Comparison of ENCODE assay signal across 9 cellular contexts in the genomic region with DNA sequence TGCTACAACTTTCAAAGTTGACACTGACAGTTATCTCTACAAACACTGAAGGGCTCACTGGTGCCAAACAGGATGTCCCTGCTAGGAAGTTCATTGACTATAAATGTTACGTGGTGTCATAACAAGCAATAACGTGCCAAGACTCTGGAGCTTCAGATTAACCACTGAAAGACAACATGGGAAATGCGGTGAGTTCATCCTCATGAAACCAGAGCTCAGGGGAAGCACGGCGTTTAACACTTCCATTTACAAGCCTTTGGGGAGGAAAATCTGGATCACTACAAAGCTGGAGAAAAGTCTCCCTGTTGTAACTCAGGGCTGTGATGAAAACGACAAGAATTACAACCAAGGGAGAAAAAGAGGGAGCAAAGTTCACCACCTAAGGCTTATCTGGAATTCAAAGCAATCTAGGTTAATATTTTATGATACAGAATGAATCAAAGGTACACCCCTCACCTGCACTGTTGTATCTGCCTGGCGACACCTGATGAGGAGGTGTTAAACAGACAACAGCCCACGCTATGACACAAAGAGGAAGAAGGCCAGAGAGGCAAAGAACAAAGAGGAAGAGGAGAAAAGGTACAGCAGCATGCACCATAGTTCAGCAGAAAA. TPM values are rescaled to one million over a fixed set of nuclear protein-coding genes. Genes with fewer than 3 reads are reported as not detected.
DNase-seq lines count a peak whose midpoint lies in the region; ATAC-seq, FAIRE-seq and TF ChIP-seq lines count a peak whose summit lies in the region.
"Had no signal": no experiment of that assay in that cellular context is flagged by ENCODE, and none has a peak within 500 bp of the region (broad histone marks: within the 10 kb centered on the region; RNA-seq: fewer than 3 reads in every experiment).

No MANE protein-coding gene starts in this region.

- no peak overlapping the region for H3K4me3 ChIP-seq in sigmoid colon
- H3K4me3 ChIP-seq: skin epidermis had no signal

- ATAC-seq in GM18907 (IDR thresholded peaks at IDR 0.05; ENCODE audit: unreplicated experiment) = peak; percentile 29

- H3K27ac ChIP-seq in 22Rv1 (peak overlapping the region; percentile 54), sigmoid colon (no peak overlapping the region)
- H3K27ac ChIP-seq: skin epidermis had no signal

- TF ChIP-seq EP300 in sigmoid colon (IDR thresholded peaks at IDR 0.05) = no peak

- 4 to 20% methylated on average over 8 of the region's 8 CpGs for WGBS in sigmoid colon, 2 donors

- peaks cover 0 to 10% (median 2%) of the 10 kb centered on the region in 4 donors for H3K36me3 ChIP-seq in sigmoid colon

- no peaks in the 10 kb centered on the region for H3K9me3 ChIP-seq in sigmoid colon

- H3K27me3 ChIP-seq in sigmoid colon = no peaks in the 10 kb centered on the region

- TF ChIP-seq CTCF in 22Rv1 (IDR thresholded peaks at IDR 0.05) (no peak), sigmoid colon (IDR thresholded peaks at IDR 0.05) (no peak), D721Med (IDR thresholded peaks at IDR 0.05; ENCODE audit: insufficient read depth, missing control alignments) (no peak)

- intact Hi-C loops in sigmoid colon (cut with DNase I) = loop anchor here (1.0 to 5.0 kb wide), 4 partner anchors 159 to 1089 kb away; no protein-coding TSS in a partner anchor

- H3K4me1 ChIP-seq in sigmoid colon = peaks cover 0 to 32% (median 28%) of the 10 kb centered on the region in 4 donors

- DNase-seq in NCI-H2029 treated with DMSO at 0.1 percent for 48 hours (lab: John Stamatoyannopoulos, UW) = peak; percentile 28
- peak; percentile 63 for DNase-seq in sigmoid colon
- DNase-seq in RKO (ENCODE audit: low spot score) = no peak
- no peak for DNase-seq in NCI-H774 (lab: John Stamatoyannopoulos, UW)
- DNase-seq in D721Med (ENCODE audit: insufficient read length, low spot score) = no peak

- TF ChIP-seq POLR2A in sigmoid colon (IDR thresholded peaks at IDR 0.05) = no peak

- FAIRE-seq in colon (lab: Jason Lieb, UNC) (peak; percentile 62), D721Med (lab: Jason Lieb, UNC) (no peak)

RNA-seq across cellular contexts. Expression of a gene that starts 27.0 kb away (rescaled TPM):
- total RNA-seq in sigmoid colon = 10 to 100 TPM in 3 of 4 donors, 1 to 10 TPM in 1; 8.2 to 17.4 (median 11.7) TPM
- polyA plus RNA-seq in sigmoid colon = 1 to 10 TPM; 7.9 to 9.6 (median 9.2) TPM

Comparison
In these comparisons a context has a peak if more than half of its experiments do, and no peak if none do; other contexts are left out.
1. DNase-seq: peak in NCI-H2029 treated with DMSO at 0.1 percent for 48 hours (single experiment) and sigmoid colon (single experiment); none in RKO (single experiment), NCI-H774 (single experiment) and D721Med (single experiment).